1 cellular context compared by ENCODE assay signal in the genomic region with DNA sequence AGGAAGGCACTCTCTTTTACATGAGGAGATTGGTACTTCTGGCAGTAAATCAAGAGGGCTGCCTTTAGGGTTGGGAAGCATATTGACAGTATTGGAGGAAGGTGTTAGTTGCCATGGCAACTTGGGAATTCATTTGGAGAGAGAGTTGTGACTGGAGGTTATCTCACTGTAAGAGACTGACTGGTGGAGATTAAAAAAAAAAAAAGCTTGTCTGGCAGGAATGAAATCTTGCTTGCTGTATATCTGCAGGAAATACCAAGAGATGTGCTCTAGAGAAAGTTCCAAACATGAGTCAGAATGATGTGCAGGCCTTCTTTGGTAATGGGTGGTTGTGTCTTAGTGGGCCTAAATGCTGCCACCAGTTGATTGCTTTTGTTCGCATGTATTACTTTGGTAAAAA. TPM values are rescaled to one million over a fixed set of nuclear protein-coding genes. Genes with fewer than 3 reads are reported as not detected.
"Had no signal": no experiment of that assay in that cellular context is flagged by ENCODE, and none has a peak within 500 bp of the region (broad histone marks: within the 10 kb centered on the region; RNA-seq: fewer than 3 reads in every experiment).

No MANE protein-coding gene starts in this region.

RNA-seq across cellular contexts. Expression of a gene that starts 59.8 kb away (rescaled TPM):
- total RNA-seq: ascending aorta had no signal
